ENCODE assay signal across 8 cellular contexts in genomic region chr10:71728218-71728737, GRCh38. TPM values are rescaled to one million over a fixed set of nuclear protein-coding genes. Genes with fewer than 3 reads are reported as not detected.
DNase-seq lines count a peak whose midpoint lies in the region; ATAC-seq and TF ChIP-seq lines count a peak whose summit lies in the region.

No MANE protein-coding gene starts in this region.

- no peaks in the 10 kb centered on the region for H4K20me1 ChIP-seq in BLaER1

- H3K4me1 ChIP-seq in BLaER1: peaks cover 75% of the 10 kb centered on the region
- peaks cover 31% of the 10 kb centered on the region for H3K4me1 ChIP-seq in colonic mucosa
- peaks cover 17% of the 10 kb centered on the region for H3K4me1 ChIP-seq in psoas muscle

- H3K36me3 ChIP-seq in BLaER1: no peaks in the 10 kb centered on the region
- no peaks in the 10 kb centered on the region for H3K36me3 ChIP-seq in colonic mucosa
- H3K36me3 ChIP-seq in psoas muscle (ENCODE audit: insufficient read depth in 1 of 2, low read depth in 1 of 2): no peaks in the 10 kb centered on the region

- H3K9me3 ChIP-seq in BLaER1 (no peaks in the 10 kb centered on the region), colonic mucosa (no peaks in the 10 kb centered on the region), psoas muscle (no peaks in the 10 kb centered on the region)

- 15 to 18% (median 17%) methylated on average over 4 of the region's 4 CpGs for WGBS in psoas muscle, 3 donors

- no peak overlapping the region for H3K4me3 ChIP-seq in BLaER1
- no peak overlapping the region for H3K4me3 ChIP-seq in colonic mucosa
- H3K4me3 ChIP-seq in psoas muscle: no peak overlapping the region

- intact Hi-C loops in colonic mucosa (cut with DNase I) (loop anchor here (5.0 kb wide), 1 partner anchor 44 kb away; the partner anchor contains the start of gene VSIR), psoas muscle (cut with DNase I) (no loop called here)

- H3K9ac ChIP-seq in BLaER1 (peak overlapping the region; percentile 8; the same call in 1 of the 2 replicates), colonic mucosa (ENCODE audit: low read depth in 2 of 2, low read length in 2 of 2) (peak overlapping the region; percentile 6 to 86)

- H3K4me2 ChIP-seq in BLaER1: peak overlapping the region; percentile 78

- TF ChIP-seq CTCF in colonic mucosa (IDR thresholded peaks at IDR 0.05) (no peak), psoas muscle (IDR thresholded peaks at IDR 0.05) (no peak)

- DNase-seq in colonic mucosa (no peak), psoas muscle (no peak), H4 (ENCODE audit: low spot score) (no peak), COR-L47 (lab: John Stamatoyannopoulos, UW) (no peak)

- H3K27ac ChIP-seq in BLaER1 (peak overlapping the region; percentile 36; the same call in 1 of the 2 replicates), colonic mucosa (peak overlapping the region; percentile 84), psoas muscle (peak overlapping the region; percentile 63)

- ATAC-seq in GM19452 (IDR thresholded peaks at IDR 0.05; ENCODE audit: unreplicated experiment) (peak; percentile 29), HG03521 (IDR thresholded peaks at IDR 0.05; ENCODE audit: unreplicated experiment) (peak; percentile 12), psoas muscle (peak; percentile 29 to 72 (median 59)), GM21526 (IDR thresholded peaks at IDR 0.05; ENCODE audit: low FRiP score, unreplicated experiment) (no peak)

- no peaks in the 10 kb centered on the region for H3K27me3 ChIP-seq in BLaER1
- no peaks in the 10 kb centered on the region for H3K27me3 ChIP-seq in colonic mucosa
- no peaks in the 10 kb centered on the region for H3K27me3 ChIP-seq in psoas muscle (ENCODE audit: insufficient read depth in 3 of 3, low read length in 2 of 3)

RNA-seq across cellular contexts. Expression of gene C10orf105, which starts 8.7 kb away (rescaled TPM):
- total RNA-seq in colonic mucosa: under 1 TPM in 1 of 2 donors, not detected in 1; 0.07 TPM
- not detected for total RNA-seq in psoas muscle
- polyA plus RNA-seq in psoas muscle: under 1 TPM; 0.01 to 0.03 (median 0.03) TPM
- not detected in 2 replicates for total RNA-seq in H4 (2014; rRNA removed; shearing (Covaris generic))

RNA-seq across cellular contexts. Expression of gene VSIR, which starts 45.0 kb away (rescaled TPM):
- total RNA-seq in colonic mucosa (10 to 100 TPM; 41.2 to 42.8 TPM), psoas muscle (10 to 100 TPM; 12.5 to 20.4 (median 15.9) TPM)
- polyA plus RNA-seq in psoas muscle: 10 to 100 TPM; 14.8 to 21.8 (median 19.0) TPM
- total RNA-seq in H4 (2014; rRNA removed; shearing (Covaris generic)): 0.81 and 1.0 TPM in 2 replicates
